Comparison of ENCODE assay signal across 23 cellular contexts in the genomic region with DNA sequence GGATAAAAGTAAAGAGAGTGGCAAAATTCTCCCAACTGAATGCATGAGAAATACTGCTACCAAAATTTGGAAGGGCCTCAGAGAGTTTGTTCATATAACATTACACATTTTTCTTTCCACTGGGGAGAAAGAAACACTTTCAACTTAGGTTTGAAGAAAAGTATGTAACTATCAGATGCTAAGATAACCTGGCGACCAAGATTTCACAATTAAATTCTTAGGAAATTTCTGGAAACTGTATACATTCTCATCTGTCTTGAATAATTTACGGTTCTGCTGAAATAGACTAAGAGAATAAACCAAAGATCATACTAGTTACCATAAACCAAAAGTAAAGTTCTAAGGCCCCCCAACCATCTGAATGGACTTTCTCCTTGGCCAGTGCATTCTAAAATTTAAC.
"Had no signal": no experiment of that assay in that cellular context is flagged by ENCODE, and none has a peak within 500 bp of the region (broad histone marks: within the 10 kb centered on the region; RNA-seq: fewer than 3 reads in every experiment).

No MANE protein-coding gene starts in this region.

- H3K4me1 ChIP-seq: colonic mucosa, esophagus squamous epithelium, gastrocnemius medialis, heart right ventricle, left lung, lower lobe of right lung had no signal

- DNase-seq: colonic mucosa; cortex of kidney; effector CD8-positive, alpha-beta T cell; effector memory CD8-positive, alpha-beta T cell; endodermal cell; erythroblast; esophagus squamous epithelium; foreskin fibroblast; foreskin melanocyte; gastrocnemius medialis; glutamatergic neuron; head of caudate nucleus; heart right ventricle; hippocampal formation; left cardiac atrium; left lung; left ventricle myocardium superior; lower lobe of right lung; mesenchymal stem cell; midbrain; naive thymus-derived CD4-positive, alpha-beta T cell had no signal

- ATAC-seq: effector memory CD8-positive, alpha-beta T cell; esophagus mucosa; gastrocnemius medialis; heart right ventricle; left cardiac atrium; left lung; left ventricle myocardium superior; lower lobe of right lung; naive thymus-derived CD4-positive, alpha-beta T cell had no signal

- H3K36me3 ChIP-seq: colonic mucosa, esophagus squamous epithelium, gastrocnemius medialis, heart right ventricle, left lung, lower lobe of right lung had no signal

- H3K4me3 ChIP-seq: colonic mucosa, esophagus squamous epithelium, gastrocnemius medialis, heart right ventricle, left lung, lower lobe of right lung had no signal

- H3K27ac ChIP-seq: colonic mucosa, epithelial cell of prostate, esophagus squamous epithelium, gastrocnemius medialis, heart right ventricle, left lung, lower lobe of right lung had no signal

- H3K27me3 ChIP-seq: colonic mucosa, esophagus squamous epithelium, gastrocnemius medialis, heart right ventricle, left lung had no signal

- H3K9me3 ChIP-seq: colonic mucosa, esophagus squamous epithelium, gastrocnemius medialis, heart right ventricle, left lung, lower lobe of right lung had no signal
